Comparison of ENCODE assay signal across 17 cellular contexts in genomic region chr4:145907827-145908226, GRCh38. TPM values are rescaled to one million over a fixed set of nuclear protein-coding genes. Genes with fewer than 3 reads are reported as not detected.
A peak's percentile ranks its signal among the peaks of the same experiment; 100 is the strongest.
DNase-seq lines count a peak whose midpoint lies in the region; ATAC-seq and TF ChIP-seq lines count a peak whose summit lies in the region.
"Had no signal": no experiment of that assay in that cellular context is flagged by ENCODE, and none has a peak within 500 bp of the region (broad histone marks: within the 10 kb centered on the region; RNA-seq: fewer than 3 reads in every experiment).

No MANE protein-coding gene starts in this region.

- TF ChIP-seq POLR2A in thyroid gland (IDR thresholded peaks at IDR 0.05), result no peak

- H3K4me3 Mint-ChIP-seq in WTC11, result peak overlapping the region; percentile 15; the same call in 1 of the 2 replicates
- no peak overlapping the region for H3K4me3 Mint-ChIP-seq in activated naive CD4-positive, alpha-beta T cell treated with anti-CD3 and anti-CD28 coated beads for 36 hours
- H3K4me3 Mint-ChIP-seq: CD4-positive, CD25-positive, alpha-beta regulatory T cell had no signal

- peaks cover 79% of the 10 kb centered on the region for H3K4me1 Mint-ChIP-seq in WTC11
- H3K4me1 Mint-ChIP-seq in activated naive CD4-positive, alpha-beta T cell treated with anti-CD3 and anti-CD28 coated beads for 36 hours (ENCODE audit: low read depth), result peaks cover 26% of the 10 kb centered on the region

- H3K27ac Mint-ChIP-seq in WTC11, result peak overlapping the region; percentile 85
- no peak overlapping the region for H3K27ac Mint-ChIP-seq in activated naive CD4-positive, alpha-beta T cell treated with anti-CD3 and anti-CD28 coated beads for 36 hours
- H3K27ac Mint-ChIP-seq: CD4-positive, CD25-positive, alpha-beta regulatory T cell had no signal

- intact Hi-C loops in left ventricle myocardium inferior (cut with micrococcal nuclease), result no loop called here
- intact Hi-C loops in Right ventricle myocardium inferior (cut with DNase I), result no loop called here
- intact Hi-C loops in thyroid gland (cut with DNase I), result no loop called here
- intact Hi-C loops in activated naive CD4-positive, alpha-beta T cell treated with anti-CD3 and anti-CD28 coated beads for 36 hours (cut with micrococcal nuclease), result no loop called here

- peak overlapping the region; percentile 89 for H3K27ac ChIP-seq in left ventricle myocardium inferior (replicated peaks)
- H3K27ac ChIP-seq in thyroid gland, result peak overlapping the region in 2 of 3 donors; percentile 2 to 54

- H3K9me3 ChIP-seq in left ventricle myocardium inferior (replicated peaks), result no peaks in the 10 kb centered on the region
- H3K9me3 ChIP-seq in thyroid gland, result no peaks in the 10 kb centered on the region

- no peak for DNase-seq in left ventricle myocardium inferior
- no peak for DNase-seq in Right ventricle myocardium inferior (ENCODE audit: missing footprints)
- no peak for DNase-seq in WTC11 (ENCODE audit: low spot score)
- peak; percentile 33 for DNase-seq in iris pigment epithelial cell (ENCODE audit: low read depth)
- no peak for DNase-seq in thyroid gland
- DNase-seq in activated naive CD4-positive, alpha-beta T cell treated with anti-CD3 and anti-CD28 coated beads for 36 hours, result no peak
- no peak for DNase-seq in NCI-H2171 (lab: John Stamatoyannopoulos, UW)
- DNase-seq: AML-193; CD4-positive, CD25-positive, alpha-beta regulatory T cell; DMS79 treated with DMSO at 0.1 percent for 48 hours; GDM1; NCI-H146; NCI-H2081 treated with DMSO at 0.1 percent for 48 hours; NCI-H345; NCI-H82; SIG-M5 had no signal

- no peak for TF ChIP-seq CTCF in left ventricle myocardium inferior (IDR thresholded peaks at IDR 0.05; ENCODE audit: borderline replicate concordance)
- no peak for TF ChIP-seq CTCF in WTC11 (IDR thresholded peaks at IDR 0.05)
- no peak for TF ChIP-seq CTCF in thyroid gland (IDR thresholded peaks at IDR 0.05)

- H3K4me3 ChIP-seq in left ventricle myocardium inferior (no peak overlapping the region), thyroid gland (replicated peaks in 1 of 3) (no peak overlapping the region)

- no peaks in the 10 kb centered on the region for H3K27me3 Mint-ChIP-seq in WTC11 (ENCODE audit: low read depth)
- no peaks in the 10 kb centered on the region for H3K27me3 Mint-ChIP-seq in activated naive CD4-positive, alpha-beta T cell treated with anti-CD3 and anti-CD28 coated beads for 36 hours (ENCODE audit: low read depth)
- H3K27me3 Mint-ChIP-seq: CD4-positive, CD25-positive, alpha-beta regulatory T cell had no signal

- WGBS in thyroid gland, 2 donors, result 51 to 63% methylated on average over 3 of the region's 3 CpGs

- peaks cover 71% of the 10 kb centered on the region for H3K4me1 ChIP-seq in left ventricle myocardium inferior
- peaks cover 56 to 67% of the 10 kb centered on the region in 2 donors for H3K4me1 ChIP-seq in thyroid gland

- H3K36me3 Mint-ChIP-seq in WTC11, result peaks cover 11% of the 10 kb centered on the region
- H3K36me3 Mint-ChIP-seq in activated naive CD4-positive, alpha-beta T cell treated with anti-CD3 and anti-CD28 coated beads for 36 hours (ENCODE audit: low read depth), result peaks cover 11% of the 10 kb centered on the region

- H3K27me3 ChIP-seq in left ventricle myocardium inferior (ENCODE audit: low read depth) (no peaks in the 10 kb centered on the region), thyroid gland (no peaks in the 10 kb centered on the region)

- peaks cover under 1% of the 10 kb centered on the region for H3K36me3 ChIP-seq in left ventricle myocardium inferior
- no peaks in the 10 kb centered on the region for H3K36me3 ChIP-seq in thyroid gland

- POLR2A ChIA-PET in WTC11 (lab: Charles Lee), result no interaction called here

- CTCF ChIA-PET in WTC11 (lab: Charles Lee), result no interaction called here
- CTCF ChIA-PET in activated naive CD4-positive, alpha-beta T cell treated with anti-CD3 and anti-CD28 coated beads for 36 hours (lab: Charles Lee), result no interaction called here

- ATAC-seq in Right ventricle myocardium inferior, result no peak
- no peak for ATAC-seq in WTC11
- ATAC-seq in HG03439 (IDR thresholded peaks at IDR 0.05; ENCODE audit: unreplicated experiment), result no peak

- H3K9me3 Mint-ChIP-seq in WTC11, result no peaks in the 10 kb centered on the region
- no peaks in the 10 kb centered on the region for H3K9me3 Mint-ChIP-seq in activated naive CD4-positive, alpha-beta T cell treated with anti-CD3 and anti-CD28 coated beads for 36 hours
- H3K9me3 Mint-ChIP-seq: CD4-positive, CD25-positive, alpha-beta regulatory T cell had no signal

TF ChIP-seq in WTC11, 78 proteins besides CTCF, POLR2A, EP300 and RAD21:
- no peak for TF ChIP-seq ESRRA (CRISPR knock-in tag; IDR thresholded peaks at IDR 0.05; ENCODE audit: borderline replicate concordance)
- TF ChIP-seq ZNF425 (CRISPR knock-in tag; conservative IDR thresholded peaks at IDR 0.05), result no peak
- TF ChIP-seq E2F4 (CRISPR knock-in tag; IDR thresholded peaks at IDR 0.05; ENCODE audit: borderline replicate concordance, low read depth), result no peak
- TF ChIP-seq ATF1 (CRISPR knock-in tag; IDR thresholded peaks at IDR 0.05), result no peak
- no peak for TF ChIP-seq RELA (CRISPR knock-in tag; IDR thresholded peaks at IDR 0.05; ENCODE audit: borderline replicate concordance)

RNA-seq across cellular contexts. Expression of gene ZNF827, which starts 30.8 kb away (rescaled TPM):
- total RNA-seq in left ventricle myocardium inferior (19.0 TPM), Right ventricle myocardium inferior (11.9 TPM), WTC11 (2021) (25.0 to 26.8 TPM (median 25.6 TPM) in 3 replicates), thyroid gland (10 to 100 TPM; 23.9 to 52.3 (median 29.3) TPM)
- 10 to 100 TPM; 15.6 to 17.5 TPM for total RNA-seq in activated naive CD4-positive, alpha-beta T cell treated with anti-CD3 and anti-CD28 coated beads for 36 hours
